ENCODE assay signal across 1 cellular context in genomic region chr18:44799422-44800421, GRCh38.
A peak's percentile ranks its signal among the peaks of the same experiment; 100 is the strongest.
TF ChIP-seq lines count a peak whose summit lies in the region.

No MANE protein-coding gene starts in this region.

TF ChIP-seq in WTC11, 78 proteins besides CTCF, POLR2A, EP300 and RAD21 (continued from another document):
- TF ChIP-seq AR (CRISPR knock-in tag; IDR thresholded peaks at IDR 0.05) (no peak), ZNF423 (CRISPR knock-in tag; IDR thresholded peaks at IDR 0.05) (peak; percentile 89)
